11 cellular contexts compared by ENCODE assay signal in genomic region chr2:212227755-212228154, GRCh38.
A peak's percentile ranks its signal among the peaks of the same experiment; 100 is the strongest.
DNase-seq lines count a peak whose midpoint lies in the region; ATAC-seq and TF ChIP-seq lines count a peak whose summit lies in the region.
"Had no signal": no experiment of that assay in that cellular context is flagged by ENCODE, and none has a peak within 500 bp of the region (broad histone marks: within the 10 kb centered on the region; RNA-seq: fewer than 3 reads in every experiment).

No MANE protein-coding gene starts in this region.

- H4K8ac ChIP-seq in mesenchymal stem cell (ENCODE audit: low read length): no peak overlapping the region

- H2AFZ ChIP-seq in mesenchymal stem cell (ENCODE audit: low read depth, low read length) (no peak overlapping the region), Karpas-422 (ENCODE audit: low read length) (no peak overlapping the region)

- no peak overlapping the region for H3K4me3 Mint-ChIP-seq in CD4-positive, alpha-beta memory T cell
- H3K4me3 Mint-ChIP-seq: naive thymus-derived CD4-positive, alpha-beta T cell; type B pancreatic cell had no signal

- no peaks in the 10 kb centered on the region for H3K27me3 Mint-ChIP-seq in CD4-positive, alpha-beta memory T cell
- H3K27me3 Mint-ChIP-seq: naive thymus-derived CD4-positive, alpha-beta T cell; type B pancreatic cell had no signal

- H2BK15ac ChIP-seq in mesenchymal stem cell (ENCODE audit: low read depth, poor library complexity, severe bottlenecking): no peak overlapping the region

- TF ChIP-seq CTCF in astrocyte of the cerebellum (IDR thresholded peaks at IDR 0.05; ENCODE audit: low read depth, low read length, missing control alignments): no peak

- WGBS in mesenchymal stem cell: 76% methylated on average over 2 of the region's 4 CpGs

- H4K20me1 ChIP-seq in Karpas-422 (ENCODE audit: insufficient read depth, low read depth, low read length): no peaks in the 10 kb centered on the region

- peaks cover 0 to 6% (median 0%) of the 10 kb centered on the region in 8 donors for H3K9me3 Mint-ChIP-seq in CD4-positive, alpha-beta memory T cell
- H3K9me3 Mint-ChIP-seq: type B pancreatic cell had no signal

- H3K23ac ChIP-seq in mesenchymal stem cell (ENCODE audit: low read length in 2 of 2): no peak overlapping the region

- POLR2A ChIA-PET in CD4-positive, alpha-beta memory T cell (lab: Charles Lee; ENCODE audit: partially characterized antibody): no interaction called here

- H2AK5ac ChIP-seq in mesenchymal stem cell (ENCODE audit: low read length, severe bottlenecking): no peak overlapping the region

- no peaks in the 10 kb centered on the region for H3K4me1 ChIP-seq in mesenchymal stem cell (ENCODE audit: control insufficient read depth, insufficient read depth, low read depth, low read length)
- H3K4me1 ChIP-seq in CD4-positive, alpha-beta memory T cell (ENCODE audit: insufficient read depth, low read length): no peaks in the 10 kb centered on the region
- no peaks in the 10 kb centered on the region for H3K4me1 ChIP-seq in Karpas-422 (ENCODE audit: low read length)

- H3K9ac ChIP-seq in mesenchymal stem cell (ENCODE audit: low read length): peak overlapping the region; percentile 16
- no peak overlapping the region for H3K9ac ChIP-seq in Karpas-422 (ENCODE audit: low read length)

- no peaks in the 10 kb centered on the region for H3K36me3 Mint-ChIP-seq in CD4-positive, alpha-beta memory T cell
- H3K36me3 Mint-ChIP-seq: naive thymus-derived CD4-positive, alpha-beta T cell; type B pancreatic cell had no signal

- ATAC-seq in HG03442 (IDR thresholded peaks at IDR 0.05; ENCODE audit: unreplicated experiment): no peak
- ATAC-seq in GM19397 (IDR thresholded peaks at IDR 0.05; ENCODE audit: unreplicated experiment): no peak
- ATAC-seq: naive thymus-derived CD4-positive, alpha-beta T cell had no signal

- H3K27ac ChIP-seq in mesenchymal stem cell (ENCODE audit: low read length, poor library complexity, severe bottlenecking): no peak overlapping the region
- no peak overlapping the region for H3K27ac ChIP-seq in CD4-positive, alpha-beta memory T cell (ENCODE audit: low read depth, low read length)
- H3K27ac ChIP-seq in Karpas-422 (ENCODE audit: low read length): no peak overlapping the region

- no peak overlapping the region for H4K91ac ChIP-seq in mesenchymal stem cell (ENCODE audit: low read length)

- no peak overlapping the region for H3K4ac ChIP-seq in mesenchymal stem cell (ENCODE audit: low read depth in 1 of 2, low read length in 2 of 2)

- H2BK5ac ChIP-seq in mesenchymal stem cell (ENCODE audit: low read depth, low read length, poor library complexity, severe bottlenecking): no peak overlapping the region

- H3K4me3 ChIP-seq in astrocyte of the cerebellum (ENCODE audit: low read depth, low read length) (no peak overlapping the region), mesenchymal stem cell (ENCODE audit: insufficient read depth in 1 of 2, low read depth in 1 of 2, low read length in 2 of 2) (no peak overlapping the region), Karpas-422 (ENCODE audit: low read length) (no peak overlapping the region)
- H3K4me3 ChIP-seq in CD4-positive, alpha-beta memory T cell (ENCODE audit: low read length in 2 of 2): no peak overlapping the region

- no peaks in the 10 kb centered on the region for H3K9me2 ChIP-seq in Karpas-422 (replicated peaks; ENCODE audit: insufficient read depth, low read length)

- H3K79me2 ChIP-seq in Karpas-422 (ENCODE audit: low read length): no peaks in the 10 kb centered on the region

- CTCF ChIA-PET in CD4-positive, alpha-beta memory T cell (lab: Charles Lee; ENCODE audit: partially characterized antibody): no interaction called here

- peak; percentile 14 for DNase-seq in DMS79 (lab: John Stamatoyannopoulos, UW)
- DNase-seq in NCI-H1694 treated with DMSO at 0.1 percent for 48 hours (lab: John Stamatoyannopoulos, UW): peak; percentile 85
- DNase-seq in astrocyte of the cerebellum (ENCODE audit: low read depth): peak; percentile 80
- DNase-seq in mesenchymal stem cell: peak; percentile 71
- DNase-seq in CD4-positive, alpha-beta memory T cell: no peak
- DNase-seq in Karpas-422: no peak
- DNase-seq: naive thymus-derived CD4-positive, alpha-beta T cell; NCI-H526 treated with DMSO at 0.1 percent for 48 hours had no signal

- H3K4me1 Mint-ChIP-seq in CD4-positive, alpha-beta memory T cell: no peaks in the 10 kb centered on the region
- H3K4me1 Mint-ChIP-seq: naive thymus-derived CD4-positive, alpha-beta T cell had no signal

- no peak overlapping the region for H3K4me2 ChIP-seq in mesenchymal stem cell (ENCODE audit: low read length, poor library complexity, severe bottlenecking)
- H3K4me2 ChIP-seq in Karpas-422 (ENCODE audit: low read depth, low read length, poor library complexity, severe bottlenecking): no peak overlapping the region

- H3K27ac Mint-ChIP-seq in CD4-positive, alpha-beta memory T cell: no peak overlapping the region
- H3K27ac Mint-ChIP-seq: naive thymus-derived CD4-positive, alpha-beta T cell; type B pancreatic cell had no signal

- H3K14ac ChIP-seq in mesenchymal stem cell (ENCODE audit: low read length in 2 of 2): no peak overlapping the region

- no peaks in the 10 kb centered on the region for H3K79me1 ChIP-seq in mesenchymal stem cell (replicated peaks; ENCODE audit: low read length, poor library complexity, severe bottlenecking)

- H3K27me3 ChIP-seq in mesenchymal stem cell (ENCODE audit: control insufficient read depth in 1 of 2, insufficient read depth in 1 of 2, low read length in 2 of 2) (no peaks in the 10 kb centered on the region), Karpas-422 (ENCODE audit: low read length) (no peaks in the 10 kb centered on the region)
- no peaks in the 10 kb centered on the region for H3K27me3 ChIP-seq in CD4-positive, alpha-beta memory T cell (ENCODE audit: insufficient read depth, low read length)

- no peaks in the 10 kb centered on the region for H3K36me3 ChIP-seq in mesenchymal stem cell (ENCODE audit: control insufficient read depth in 1 of 2, insufficient read depth in 2 of 2, low read depth in 1 of 2, low read length in 2 of 2)
- no peaks in the 10 kb centered on the region for H3K36me3 ChIP-seq in CD4-positive, alpha-beta memory T cell (ENCODE audit: insufficient read depth, low read length)
- no peaks in the 10 kb centered on the region for H3K36me3 ChIP-seq in Karpas-422 (ENCODE audit: insufficient read depth, low read length)

- intact Hi-C loops in CD4-positive, alpha-beta memory T cell (cut with micrococcal nuclease): no loop called here

- no peak overlapping the region for H3K18ac ChIP-seq in mesenchymal stem cell (ENCODE audit: low read depth in 1 of 2, low read length in 2 of 2)

- H3K9me3 ChIP-seq in mesenchymal stem cell (ENCODE audit: control insufficient read depth, low read length) (no peaks in the 10 kb centered on the region), Karpas-422 (ENCODE audit: low read length) (0 out of 2 replicates have a peak, but pooled peaks cover 5% of the 10 kb centered on the region)
- no peaks in the 10 kb centered on the region for H3K9me3 ChIP-seq in CD4-positive, alpha-beta memory T cell (ENCODE audit: control insufficient read depth in 1 of 2, low read length in 2 of 2)

- H2BK120ac ChIP-seq in mesenchymal stem cell (ENCODE audit: low read depth, low read length): no peak overlapping the region

- in situ Hi-C loops in astrocyte of the cerebellum (cut with HindIII; ENCODE audit: low sequenced_read_pairs): no loop called here

- no peak overlapping the region for H2BK12ac ChIP-seq in mesenchymal stem cell (ENCODE audit: low read length in 2 of 2)

Comparison
In these comparisons a context has a peak if more than half of its experiments do, and no peak if none do; other contexts are left out.
1. DNase-seq: peak in DMS79 (single experiment), NCI-H1694 treated with DMSO at 0.1 percent for 48 hours (single experiment), astrocyte of the cerebellum (single experiment) and mesenchymal stem cell (single experiment); none in CD4-positive, alpha-beta memory T cell (0 of 5) and Karpas-422 (single experiment).